ENCODE assay signal across 8 cellular contexts in genomic region chr5:6722015-6722414, GRCh38. TPM values are rescaled to one million over a fixed set of nuclear protein-coding genes. Genes with fewer than 3 reads are reported as not detected.
DNase-seq lines count a peak whose midpoint lies in the region; ATAC-seq and TF ChIP-seq lines count a peak whose summit lies in the region.

No MANE protein-coding gene starts in this region.

- H3K4me1 Mint-ChIP-seq in activated T-cell treated with anti-CD3 and anti-CD28 coated beads, Interleukin-2, amount 50 U/mL, for 4 hours (ENCODE audit: low read depth), result peaks cover 91% of the 10 kb centered on the region
- H3K4me1 Mint-ChIP-seq in brain, result peaks cover 99% of the 10 kb centered on the region

- H3K27ac Mint-ChIP-seq in brain, result peak overlapping the region in 3 of 5 experiments; percentile 59 to 75 (median 61)

- H3K9me3 ChIP-seq in psoas muscle (no peaks in the 10 kb centered on the region), WERI-Rb-1 (ENCODE audit: severe bottlenecking) (no peaks in the 10 kb centered on the region)

- H3K4me3 ChIP-seq in psoas muscle (peak overlapping the region; percentile 36), WERI-Rb-1 (ENCODE audit: low read depth, low read length) (no peak overlapping the region)

- 18 to 43% (median 29%) methylated on average over 6 of the region's 6 CpGs for WGBS in psoas muscle, 3 donors

- H3K27ac ChIP-seq in psoas muscle (peak overlapping the region; percentile 28), WERI-Rb-1 (no peak overlapping the region)

- H3K4me3 Mint-ChIP-seq in activated T-cell treated with anti-CD3 and anti-CD28 coated beads, Interleukin-2, amount 50 U/mL, for 4 hours, result peak overlapping the region; percentile 56
- peak overlapping the region in 4 of 5 experiments; percentile 43 to 78 (median 56) for H3K4me3 Mint-ChIP-seq in brain

- H3K36me3 Mint-ChIP-seq in activated T-cell treated with anti-CD3 and anti-CD28 coated beads, Interleukin-2, amount 50 U/mL, for 4 hours (ENCODE audit: insufficient read depth), result peaks cover 19% of the 10 kb centered on the region
- H3K36me3 Mint-ChIP-seq in brain, result peaks cover 45% of the 10 kb centered on the region

- ATAC-seq in activated T-cell treated with anti-CD3 and anti-CD28 coated beads, Interleukin-2, amount 50 U/mL, for 4 hours, result no peak
- ATAC-seq in HG03175 (IDR thresholded peaks at IDR 0.05; ENCODE audit: unreplicated experiment) (peak; percentile 59), psoas muscle (peak in 1 of 4 donors; percentile 33)

- H3K27me3 ChIP-seq in psoas muscle (ENCODE audit: insufficient read depth in 3 of 3, low read length in 2 of 3) (no peaks in the 10 kb centered on the region), WERI-Rb-1 (ENCODE audit: insufficient read depth, low read depth, severe bottlenecking) (no peaks in the 10 kb centered on the region)

- H3K9me3 Mint-ChIP-seq in activated T-cell treated with anti-CD3 and anti-CD28 coated beads, Interleukin-2, amount 50 U/mL, for 4 hours, result no peaks in the 10 kb centered on the region
- H3K9me3 Mint-ChIP-seq in brain, result no peaks in the 10 kb centered on the region

- peaks cover 91% of the 10 kb centered on the region for H3K4me1 ChIP-seq in psoas muscle

- TF ChIP-seq CTCF in brain (conservative IDR thresholded peaks at IDR 0.05) (no peak), psoas muscle (IDR thresholded peaks at IDR 0.05) (no peak), WERI-Rb-1 (IDR thresholded peaks at IDR 0.05; ENCODE audit: low read depth, low read length) (no peak)

- H3K36me3 ChIP-seq in psoas muscle (ENCODE audit: insufficient read depth in 1 of 2, low read depth in 1 of 2), result no peaks in the 10 kb centered on the region
- peaks cover 59% of the 10 kb centered on the region for H3K36me3 ChIP-seq in WERI-Rb-1

- DNase-seq in activated T-cell treated with anti-CD3 and anti-CD28 coated beads, Interleukin-2, amount 50 U/mL, for 4 hours, result no peak
- DNase-seq in activated T-cell treated with anti-CD3 and anti-CD28 coated beads, Interleukin-2, amount 50 U/mL, for 48 hours, result no peak
- DNase-seq in psoas muscle, result no peak
- DNase-seq in ACHN, result no peak
- no peak for DNase-seq in WERI-Rb-1
- DNase-seq in NCI-H524 treated with DMSO at 0.1 percent for 48 hours (lab: John Stamatoyannopoulos, UW), result no peak

- in situ Hi-C loops in ACHN (cut with HindIII; ENCODE audit: low pct_ligation_motif_present, low pct_unique_long_range_greater_than_20kb, low sequenced_read_pairs), result no loop called here

- no peaks in the 10 kb centered on the region for H3K27me3 Mint-ChIP-seq in activated T-cell treated with anti-CD3 and anti-CD28 coated beads, Interleukin-2, amount 50 U/mL, for 4 hours (ENCODE audit: low read depth)
- no peaks in the 10 kb centered on the region for H3K27me3 Mint-ChIP-seq in brain

- intact Hi-C loops in psoas muscle (cut with DNase I), result no loop called here

RNA-seq across cellular contexts. Expression of gene TENT4A, which starts 8.8 kb away (rescaled TPM):
- total RNA-seq in activated T-cell treated with anti-CD3 and anti-CD28 coated beads, Interleukin-2, amount 50 U/mL, for 4 hours, result 10 to 100 TPM; 24.7 to 27.4 (median 25.9) TPM
- polyA plus RNA-seq in brain (ENCODE audit: insufficient read depth, low read depth, low replicate concordance) (20.8 TPM), psoas muscle (10 to 100 TPM in 1 of 3 donors, 1 to 10 TPM in 2; 5.0 to 12.7 (median 8.0) TPM)
- total RNA-seq in psoas muscle, result 10 to 100 TPM in 3 of 4 donors, 1 to 10 TPM in 1; 8.7 to 19.2 (median 15.2) TPM
